ENCODE assay signal across 1 cellular context in the genomic region with DNA sequence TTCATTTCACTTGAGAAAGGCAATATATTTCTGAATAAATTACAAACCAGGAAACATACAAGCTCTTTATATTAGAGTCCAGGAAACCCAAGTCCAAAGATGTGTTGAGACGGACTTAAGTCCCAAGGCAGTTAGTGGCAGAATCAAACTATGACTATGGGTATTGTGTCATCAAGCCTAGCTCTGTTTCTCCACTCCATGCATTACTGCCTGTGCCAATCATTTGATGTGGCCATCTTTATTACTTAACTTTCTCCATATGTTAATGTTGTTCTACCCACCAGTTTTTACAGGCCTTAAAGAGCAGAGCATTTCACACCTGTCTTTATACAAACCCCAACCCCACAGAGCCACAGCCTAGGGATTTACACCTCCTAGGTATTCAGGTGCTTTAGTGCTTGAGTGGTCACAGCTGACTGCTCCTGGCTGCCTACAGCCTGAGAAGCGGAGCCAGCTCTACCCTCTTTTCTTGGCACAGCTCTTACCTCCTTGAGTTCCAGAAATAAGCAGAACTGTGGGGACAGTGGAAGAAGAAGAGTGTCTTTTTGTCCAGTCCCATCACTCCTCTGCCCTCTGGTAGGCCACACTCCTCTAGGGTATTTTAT.
TF ChIP-seq lines count a peak whose summit lies in the region.

No MANE protein-coding gene starts in this region.

TF ChIP-seq in H1, 55 proteins besides CTCF, POLR2A, EP300 and RAD21 (continued from another document):
- TF ChIP-seq SAP30 (IDR thresholded peaks at IDR 0.05; ENCODE audit: insufficient read depth, insufficient replicate concordance, low read length) (no peak), SIX5 (IDR thresholded peaks at IDR 0.05; ENCODE audit: low read depth, low read length) (no peak), FOSL1 (IDR thresholded peaks at IDR 0.05; ENCODE audit: insufficient read depth, low read depth, low read length) (no peak), EGR1 (IDR thresholded peaks at IDR 0.05; ENCODE audit: borderline replicate concordance, low read depth, low read length) (no peak), EZH2 (IDR thresholded peaks at IDR 0.05; ENCODE audit: low read depth, low read length, severe bottlenecking) (no peak), GTF2F1 (IDR thresholded peaks at IDR 0.05; ENCODE audit: borderline replicate concordance, low read depth, low read length) (no peak), SP1 (IDR thresholded peaks at IDR 0.05; ENCODE audit: low read depth, low read length) (no peak), RNF2 (IDR thresholded peaks at IDR 0.05; ENCODE audit: borderline replicate concordance, low read depth, low read length, missing control alignments, poor library complexity, severe bottlenecking) (no peak), BCL11A (IDR thresholded peaks at IDR 0.05; ENCODE audit: low read depth in 2 of 2, low read length in 2 of 2) (no peak), TBP (IDR thresholded peaks at IDR 0.05; ENCODE audit: low read depth, low read length) (no peak)
